ENCODE assay signal across 1 cellular context in genomic region chr5:152397581-152397980, GRCh38.
TF ChIP-seq lines count a peak whose summit lies in the region.

No MANE protein-coding gene starts in this region.

TF ChIP-seq in H1, 55 proteins besides CTCF, POLR2A, EP300 and RAD21:
- no peak for TF ChIP-seq CHD7 (IDR thresholded peaks at IDR 0.05; ENCODE audit: insufficient replicate concordance, low read length)
- TF ChIP-seq TAF7 (optimal IDR thresholded peaks at IDR 0.05; ENCODE audit: borderline replicate concordance, low read depth, low read length) = no peak
- TF ChIP-seq ASH2L (IDR thresholded peaks at IDR 0.05; ENCODE audit: low read length) = no peak
TF ChIP-seq in H1: peak in this region for 0.
